Comparison of ENCODE assay signal across 1 cellular context in genomic region chr14:66758031-66758613, GRCh38.
TF ChIP-seq lines count a peak whose summit lies in the region.

No MANE protein-coding gene starts in this region.

TF ChIP-seq in HepG2, 621 proteins besides CTCF, POLR2A, EP300 and RAD21 (continued from another document and continues in another):
- TF ChIP-seq ATF6 (CRISPR knock-in tag; conservative IDR thresholded peaks at IDR 0.05) (no peak), E2F2 (CRISPR knock-in tag; IDR thresholded peaks at IDR 0.05; ENCODE audit: borderline replicate concordance) (no peak), ARNT2 (CRISPR knock-in tag; IDR thresholded peaks at IDR 0.05; ENCODE audit: low read depth) (no peak), NKX3-1 (CRISPR knock-in tag; IDR thresholded peaks at IDR 0.05) (no peak), GFI1 (CRISPR knock-in tag; IDR thresholded peaks at IDR 0.05; ENCODE audit: borderline replicate concordance) (no peak), YEATS2 (CRISPR knock-in tag; IDR thresholded peaks at IDR 0.05; ENCODE audit: borderline replicate concordance) (no peak), FOXM1 (CRISPR knock-in tag; IDR thresholded peaks at IDR 0.05) (no peak), TCF12 (IDR thresholded peaks at IDR 0.05) (no peak), TCF12 (CRISPR knock-in tag; IDR thresholded peaks at IDR 0.05) (no peak), HNRNPUL1 (IDR thresholded peaks at IDR 0.05; ENCODE audit: low read depth, low read length) (no peak), ZNF10 (CRISPR knock-in tag; IDR thresholded peaks at IDR 0.05; ENCODE audit: borderline replicate concordance, low read depth) (no peak), ZBTB25 (CRISPR knock-in tag; IDR thresholded peaks at IDR 0.05) (0 out of 2 replicates have a peak, but pooled peaks have one; percentile 28), ZNF7 (CRISPR knock-in tag; IDR thresholded peaks at IDR 0.05) (no peak), ZNF749 (CRISPR knock-in tag; IDR thresholded peaks at IDR 0.05; ENCODE audit: borderline replicate concordance) (no peak), KLF16 (CRISPR knock-in tag; IDR thresholded peaks at IDR 0.05) (no peak), CEBPG (CRISPR knock-in tag; IDR thresholded peaks at IDR 0.05) (no peak), IKZF4 (CRISPR knock-in tag; IDR thresholded peaks at IDR 0.05; ENCODE audit: borderline replicate concordance, low read depth, not compliant biosample characterization) (no peak), FOSL2 (CRISPR knock-in tag; IDR thresholded peaks at IDR 0.05) (no peak), ZBTB7A (CRISPR knock-in tag; IDR thresholded peaks at IDR 0.05) (no peak), SNAPC4 (CRISPR knock-in tag; IDR thresholded peaks at IDR 0.05) (no peak), ATF7 (IDR thresholded peaks at IDR 0.05) (no peak), ATF7 (CRISPR knock-in tag; IDR thresholded peaks at IDR 0.05) (no peak), MYPOP (CRISPR knock-in tag; IDR thresholded peaks at IDR 0.05) (no peak), ZNF709 (CRISPR knock-in tag; IDR thresholded peaks at IDR 0.05) (no peak), TIGD3 (CRISPR knock-in tag; IDR thresholded peaks at IDR 0.05; ENCODE audit: borderline replicate concordance) (no peak), CBX2 (IDR thresholded peaks at IDR 0.05; ENCODE audit: low read depth, low read length) (no peak), CBX2 (CRISPR knock-in tag; IDR thresholded peaks at IDR 0.05; ENCODE audit: low read depth) (no peak), ZNF644 (CRISPR knock-in tag; IDR thresholded peaks at IDR 0.05; ENCODE audit: low read depth) (0 out of 2 replicates have a peak, but pooled peaks have one; percentile 44), ZNF207 (IDR thresholded peaks at IDR 0.05; ENCODE audit: borderline replicate concordance) (no peak), SP140L (CRISPR knock-in tag; IDR thresholded peaks at IDR 0.05; ENCODE audit: borderline replicate concordance) (no peak), ZNF251 (CRISPR knock-in tag; IDR thresholded peaks at IDR 0.05) (no peak), NCOR1 (IDR thresholded peaks at IDR 0.05; ENCODE audit: borderline replicate concordance, low read length) (no peak), MED13 (CRISPR knock-in tag; IDR thresholded peaks at IDR 0.05) (no peak), ZNF260 (CRISPR knock-in tag; IDR thresholded peaks at IDR 0.05; ENCODE audit: borderline replicate concordance, low read depth) (no peak), SPEN (CRISPR knock-in tag; IDR thresholded peaks at IDR 0.05; ENCODE audit: low read depth) (no peak), TERF1 (CRISPR knock-in tag; IDR thresholded peaks at IDR 0.05) (no peak), STAT6 (CRISPR knock-in tag; IDR thresholded peaks at IDR 0.05; ENCODE audit: borderline replicate concordance) (no peak), WIZ (CRISPR knock-in tag; IDR thresholded peaks at IDR 0.05) (no peak), ZSCAN21 (CRISPR knock-in tag; IDR thresholded peaks at IDR 0.05; ENCODE audit: borderline replicate concordance) (no peak), ZNF652 (CRISPR knock-in tag; IDR thresholded peaks at IDR 0.05; ENCODE audit: borderline replicate concordance, low read depth) (no peak), ZSCAN25 (CRISPR knock-in tag; IDR thresholded peaks at IDR 0.05) (no peak), PLRG1 (conservative IDR thresholded peaks at IDR 0.05) (no peak), ARID4A (CRISPR knock-in tag; IDR thresholded peaks at IDR 0.05; ENCODE audit: borderline replicate concordance) (no peak)
